Comparison of ENCODE assay signal across 1 cellular context in the genomic region with DNA sequence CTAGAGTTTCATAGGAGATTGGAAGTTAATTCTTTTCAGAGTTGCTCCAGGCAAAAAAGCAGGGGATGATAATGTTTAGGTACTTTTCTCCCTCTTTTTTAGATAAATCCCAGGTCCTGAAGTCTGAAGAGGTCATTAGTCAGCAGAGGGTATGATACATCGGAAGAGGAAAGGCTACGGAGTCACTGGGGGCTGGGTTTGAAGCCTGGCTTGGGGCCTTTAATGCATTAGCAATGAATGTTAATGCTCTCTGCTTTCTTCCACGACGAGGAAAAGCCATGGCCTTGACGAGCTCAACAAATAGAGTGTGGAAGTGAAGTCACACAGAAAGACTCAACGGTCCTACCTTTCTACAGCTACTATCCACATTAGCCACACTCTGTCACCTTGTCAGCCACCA.
TF ChIP-seq lines count a peak whose summit lies in the region.

No MANE protein-coding gene starts in this region.

TF ChIP-seq in IMR-90, 13 proteins besides CTCF, POLR2A, EP300 and RAD21:
- no peak for TF ChIP-seq RFX5 (IDR thresholded peaks at IDR 0.05; ENCODE audit: low read depth, low read length)
- TF ChIP-seq, protein P1, sequence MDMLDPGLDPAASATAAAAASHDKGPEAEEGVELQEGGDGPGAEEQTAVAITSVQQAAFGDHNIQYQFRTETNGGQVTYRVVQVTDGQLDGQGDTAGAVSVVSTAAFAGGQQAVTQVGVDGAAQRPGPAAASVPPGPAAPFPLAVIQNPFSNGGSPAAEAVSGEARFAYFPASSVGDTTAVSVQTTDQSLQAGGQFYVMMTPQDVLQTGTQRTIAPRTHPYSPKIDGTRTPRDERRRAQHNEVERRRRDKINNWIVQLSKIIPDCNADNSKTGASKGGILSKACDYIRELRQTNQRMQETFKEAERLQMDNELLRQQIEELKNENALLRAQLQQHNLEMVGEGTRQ (IDR thresholded peaks at IDR 0.05; ENCODE audit: low read depth, low read length), result no peak
- no peak for TF ChIP-seq SMC3 (IDR thresholded peaks at IDR 0.05; ENCODE audit: low read depth, low read length)
- no peak for TF ChIP-seq MXI1 (IDR thresholded peaks at IDR 0.05; ENCODE audit: borderline replicate concordance, low read depth, low read length)
- no peak for TF ChIP-seq MAZ (IDR thresholded peaks at IDR 0.05; ENCODE audit: borderline replicate concordance, low read depth, low read length)
- no peak for TF ChIP-seq BHLHE40 (IDR thresholded peaks at IDR 0.05; ENCODE audit: low read depth, low read length)
- TF ChIP-seq CHD1 (IDR thresholded peaks at IDR 0.05; ENCODE audit: low read depth, low read length), result no peak
- TF ChIP-seq, protein P2, sequence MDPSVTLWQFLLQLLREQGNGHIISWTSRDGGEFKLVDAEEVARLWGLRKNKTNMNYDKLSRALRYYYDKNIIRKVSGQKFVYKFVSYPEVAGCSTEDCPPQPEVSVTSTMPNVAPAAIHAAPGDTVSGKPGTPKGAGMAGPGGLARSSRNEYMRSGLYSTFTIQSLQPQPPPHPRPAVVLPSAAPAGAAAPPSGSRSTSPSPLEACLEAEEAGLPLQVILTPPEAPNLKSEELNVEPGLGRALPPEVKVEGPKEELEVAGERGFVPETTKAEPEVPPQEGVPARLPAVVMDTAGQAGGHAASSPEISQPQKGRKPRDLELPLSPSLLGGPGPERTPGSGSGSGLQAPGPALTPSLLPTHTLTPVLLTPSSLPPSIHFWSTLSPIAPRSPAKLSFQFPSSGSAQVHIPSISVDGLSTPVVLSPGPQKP (IDR thresholded peaks at IDR 0.05; ENCODE audit: borderline replicate concordance, low read depth, low read length), result no peak
- TF ChIP-seq MAFK (IDR thresholded peaks at IDR 0.05; ENCODE audit: low read depth, low read length), result no peak
- TF ChIP-seq NFE2L2 (IDR thresholded peaks at IDR 0.05; ENCODE audit: low read depth, low read length), result no peak
- TF ChIP-seq FOS (IDR thresholded peaks at IDR 0.05; ENCODE audit: low read depth, low read length), result no peak
